Comparison of ENCODE assay signal across 1 cellular context in genomic region chr2:44560961-44561360, GRCh38.
TF ChIP-seq lines count a peak whose summit lies in the region.

No MANE protein-coding gene starts in this region.

TF ChIP-seq in HepG2, 621 proteins besides CTCF, POLR2A, EP300 and RAD21 (continued from another document):
- TF ChIP-seq CSRNP2 (CRISPR knock-in tag; conservative IDR thresholded peaks at IDR 0.05; ENCODE audit: low read depth) (no peak), ZMYM2 (CRISPR knock-in tag; IDR thresholded peaks at IDR 0.05) (no peak), NR1H2 (CRISPR knock-in tag; IDR thresholded peaks at IDR 0.05; ENCODE audit: borderline replicate concordance, low read depth) (no peak), ISX (CRISPR knock-in tag; conservative IDR thresholded peaks at IDR 0.05) (no peak), NFIB (CRISPR knock-in tag; IDR thresholded peaks at IDR 0.05; ENCODE audit: borderline replicate concordance) (no peak), HNF1A (IDR thresholded peaks at IDR 0.05; ENCODE audit: low read depth) (no peak), HNF1A (CRISPR knock-in tag; IDR thresholded peaks at IDR 0.05; ENCODE audit: borderline replicate concordance) (no peak), MBD4 (IDR thresholded peaks at IDR 0.05; ENCODE audit: borderline replicate concordance, low read length) (no peak), ZNF746 (CRISPR knock-in tag; IDR thresholded peaks at IDR 0.05) (no peak), ATRX (CRISPR knock-in tag; IDR thresholded peaks at IDR 0.05; ENCODE audit: borderline replicate concordance) (no peak)
